In the genomic region with DNA sequence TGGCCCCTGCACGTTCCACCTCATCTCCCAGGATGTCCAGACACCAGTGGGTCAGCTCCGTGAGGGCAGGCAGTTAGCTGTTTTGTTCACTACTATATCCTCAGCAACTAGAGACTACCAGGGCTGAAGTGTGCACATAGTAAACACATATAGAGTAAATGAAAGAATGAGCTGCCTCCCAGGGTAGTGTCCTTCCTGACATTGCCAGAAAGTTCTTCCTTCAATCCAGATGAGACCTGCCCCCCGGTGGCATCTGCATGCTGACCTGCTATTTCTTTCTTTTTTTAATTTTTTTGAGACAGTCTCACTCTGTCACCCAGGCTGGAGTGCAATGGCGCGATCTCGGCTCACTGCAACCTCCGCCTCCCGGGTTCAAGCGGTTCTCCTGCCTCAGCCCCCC, we compare ENCODE assay signal across 16 cellular contexts. TPM values are rescaled to one million over a fixed set of nuclear protein-coding genes. Genes with fewer than 3 reads are reported as not detected.
"Had no signal": no experiment of that assay in that cellular context is flagged by ENCODE, and none has a peak within 500 bp of the region (broad histone marks: within the 10 kb centered on the region; RNA-seq: fewer than 3 reads in every experiment).

No MANE protein-coding gene starts in this region.

- H3K27me3 Mint-ChIP-seq: stimulated activated naive CD8-positive, alpha-beta T cell treated with anti-CD3 and anti-CD28 coated beads, Interleukin-15, amount 100 ng/mL, for 72 hours had no signal

- H3K27ac Mint-ChIP-seq: activated naive CD8-positive, alpha-beta T cell; brain; nephron progenitor cell; stimulated activated naive CD8-positive, alpha-beta T cell treated with anti-CD3 and anti-CD28 coated beads, Interleukin-15, amount 100 ng/mL, for 72 hours; T-helper 1 cell treated with Interleukin-12 subunit alpha and Interleukin-12 subunit beta and Interleukin-4 antibody, amounts not matched to agents 30 μg/mL and 1 μg/mL, for 36 hours had no signal

- H3K4me3 Mint-ChIP-seq: activated naive CD8-positive, alpha-beta T cell; brain; endodermal cell; nephron progenitor cell; stimulated activated naive CD8-positive, alpha-beta T cell treated with anti-CD3 and anti-CD28 coated beads, Interleukin-15, amount 100 ng/mL, for 72 hours; T-helper 1 cell treated with Interleukin-12 subunit alpha and Interleukin-12 subunit beta and Interleukin-4 antibody, amounts not matched to agents 30 μg/mL and 1 μg/mL, for 36 hours had no signal

- H3K27ac ChIP-seq: esophagus muscularis mucosa, heart left ventricle, testis had no signal

- H3K9me3 Mint-ChIP-seq: stimulated activated naive CD8-positive, alpha-beta T cell treated with anti-CD3 and anti-CD28 coated beads, Interleukin-15, amount 100 ng/mL, for 72 hours; T-helper 1 cell treated with Interleukin-12 subunit alpha and Interleukin-12 subunit beta and Interleukin-4 antibody, amounts not matched to agents 30 μg/mL and 1 μg/mL, for 36 hours had no signal

- H3K27me3 ChIP-seq: esophagus muscularis mucosa, heart left ventricle, testis had no signal

- H3K36me3 ChIP-seq: esophagus muscularis mucosa, heart left ventricle had no signal

- H3K4me3 ChIP-seq: esophagus muscularis mucosa, heart left ventricle, testis had no signal

- H3K4me1 Mint-ChIP-seq: brain, endodermal cell, nephron progenitor cell had no signal

- ATAC-seq: stimulated activated naive CD8-positive, alpha-beta T cell treated with anti-CD3 and anti-CD28 coated beads, Interleukin-15, amount 100 ng/mL, for 72 hours had no signal

- DNase-seq: foreskin melanocyte; heart left ventricle; left ventricle myocardium superior; mesendoderm; nephron progenitor cell; stimulated activated CD4-positive, alpha-beta T cell treated with anti-CD3 and anti-CD28 coated beads, Interleukin-4, amount 100 ng/mL, for 1 hour; stimulated activated CD8-positive, alpha-beta memory T cell treated with anti-CD3 and anti-CD28 coated beads, Interleukin-4, amount 100 ng/mL, for 48 hours; stimulated activated naive CD8-positive, alpha-beta T cell treated with anti-CD3 and anti-CD28 coated beads, Interleukin-15, amount 100 ng/mL, for 72 hours; testis had no signal

RNA-seq across cellular contexts. Expression of gene MYH16, which starts 39.1 kb away (rescaled TPM):
- total RNA-seq: cerebellum, endodermal cell, esophagus muscularis mucosa, heart left ventricle, left ventricle myocardium superior, omental fat pad had no signal
